ENCODE assay signal across 29 cellular contexts in genomic region chr13:46926856-46927625, GRCh38. TPM values are rescaled to one million over a fixed set of nuclear protein-coding genes. Genes with fewer than 3 reads are reported as not detected.
DNase-seq lines count a peak whose midpoint lies in the region; ATAC-seq, FAIRE-seq and TF ChIP-seq lines count a peak whose summit lies in the region.
"Had no signal": no experiment of that assay in that cellular context is flagged by ENCODE, and none has a peak within 500 bp of the region (broad histone marks: within the 10 kb centered on the region; RNA-seq: fewer than 3 reads in every experiment).

No MANE protein-coding gene starts in this region.

- peak; percentile 35 for ATAC-seq in left lung
- ATAC-seq in CD8-positive, alpha-beta T cell: no peak
- ATAC-seq in left ventricle myocardium superior: no peak
- ATAC-seq: activated T-helper 17 cell treated with anti-CD3 and anti-CD28 coated beads, Interleukin-2, amount 50 U/mL, for 72 hours; HepG2; natural killer cell had no signal

- peaks cover 4% of the 10 kb centered on the region for H3K9me3 Mint-ChIP-seq in chondrocyte (ENCODE audit: low read depth)
- no peaks in the 10 kb centered on the region for H3K9me3 Mint-ChIP-seq in CD8-positive, alpha-beta T cell
- H3K9me3 Mint-ChIP-seq: activated naive CD8-positive, alpha-beta T cell treated with anti-CD3 and anti-CD28 coated beads, Interleukin-2, amount 10 ng/mL, durations not matched to agents 7 days and 5 days; activated T-helper 17 cell treated with anti-CD3 and anti-CD28 coated beads, Interleukin-2, amount 50 U/mL, for 72 hours; memory B cell had no signal

- POLR2A ChIA-PET in CD8-positive, alpha-beta T cell (lab: Charles Lee): no interaction called here

- no peaks in the 10 kb centered on the region for H3K27me3 ChIP-seq in left lung
- H3K27me3 ChIP-seq in CD8-positive, alpha-beta T cell (ENCODE audit: insufficient read depth, low read length): no peaks in the 10 kb centered on the region
- H3K27me3 ChIP-seq: brain microvascular endothelial cell, pancreas, right lobe of liver had no signal

- H3K27me3 Mint-ChIP-seq in chondrocyte (ENCODE audit: low read depth): no peaks in the 10 kb centered on the region
- H3K27me3 Mint-ChIP-seq in CD8-positive, alpha-beta T cell (ENCODE audit: low read depth): peaks cover 4% of the 10 kb centered on the region
- H3K27me3 Mint-ChIP-seq: activated naive CD8-positive, alpha-beta T cell treated with anti-CD3 and anti-CD28 coated beads, Interleukin-2, amount 10 ng/mL, durations not matched to agents 7 days and 5 days had no signal

- no peaks in the 10 kb centered on the region for H3K36me3 Mint-ChIP-seq in chondrocyte (ENCODE audit: low read depth)
- no peaks in the 10 kb centered on the region for H3K36me3 Mint-ChIP-seq in CD8-positive, alpha-beta T cell
- H3K36me3 Mint-ChIP-seq: activated naive CD8-positive, alpha-beta T cell treated with anti-CD3 and anti-CD28 coated beads, Interleukin-2, amount 10 ng/mL, durations not matched to agents 7 days and 5 days; memory B cell; natural killer cell had no signal

- no peak for TF ChIP-seq CTCF in left lung (IDR thresholded peaks at IDR 0.05)
- TF ChIP-seq CTCF in chondrocyte (IDR thresholded peaks at IDR 0.05): no peak
- no peak for TF ChIP-seq CTCF in CD8-positive, alpha-beta T cell (IDR thresholded peaks at IDR 0.05)

- no peaks in the 10 kb centered on the region for H3K4me1 Mint-ChIP-seq in chondrocyte (ENCODE audit: low read depth)
- H3K4me1 Mint-ChIP-seq in CD8-positive, alpha-beta T cell (ENCODE audit: low read depth): no peaks in the 10 kb centered on the region
- H3K4me1 Mint-ChIP-seq: activated naive CD8-positive, alpha-beta T cell treated with anti-CD3 and anti-CD28 coated beads, Interleukin-2, amount 10 ng/mL, durations not matched to agents 7 days and 5 days; activated T-helper 17 cell treated with anti-CD3 and anti-CD28 coated beads, Interleukin-2, amount 50 U/mL, for 72 hours; endodermal cell; memory B cell; natural killer cell had no signal

- H3K4me3 ChIP-seq in left lung: no peak overlapping the region
- no peak overlapping the region for H3K4me3 ChIP-seq in CD8-positive, alpha-beta T cell (ENCODE audit: low read depth, low read length)
- H3K4me3 ChIP-seq: coronary artery, HAP-1, pancreas, right lobe of liver had no signal

- H3K9me3 ChIP-seq in left lung: no peaks in the 10 kb centered on the region
- H3K9me3 ChIP-seq in CD8-positive, alpha-beta T cell (ENCODE audit: low read length): no peaks in the 10 kb centered on the region
- H3K9me3 ChIP-seq: HAP-1, pancreas, right lobe of liver had no signal

- peak; percentile 23 for FAIRE-seq in endometrium (lab: Jason Lieb, UNC)
- FAIRE-seq: GM12892, HepG2, pancreas had no signal

- peak; percentile 11 for DNase-seq in AG08396 (ENCODE audit: low spot score)
- DNase-seq in HCEC 1CT: peak; percentile 48
- no peak for DNase-seq in left lung
- DNase-seq in chondrocyte (ENCODE audit: low spot score): no peak
- DNase-seq in CD8-positive, alpha-beta T cell: no peak
- no peak for DNase-seq in left ventricle myocardium superior
- DNase-seq in putamen (ENCODE audit: low spot score): no peak
- DNase-seq: activated naive CD8-positive, alpha-beta T cell treated with anti-CD3 and anti-CD28 coated beads, Interleukin-2, amount 10 ng/mL, durations not matched to agents 7 days and 5 days; brain microvascular endothelial cell; endodermal cell; foreskin melanocyte; GF-D8; islet precursor cell; natural killer cell; NCI-H146; NCI-H2171 treated with DMSO at 0.1 percent for 48 hours; NCI-H69; pancreas; right lobe of liver; substantia nigra had no signal

- no peaks in the 10 kb centered on the region for H3K4me1 ChIP-seq in left lung
- no peaks in the 10 kb centered on the region for H3K4me1 ChIP-seq in CD8-positive, alpha-beta T cell (ENCODE audit: insufficient read depth, low read length)
- H3K4me1 ChIP-seq: HAP-1, pancreas had no signal

- intact Hi-C loops in left lung (cut with DNase I) (no loop called here), left ventricle myocardium superior (cut with micrococcal nuclease) (no loop called here)
- intact Hi-C loops in CD8-positive, alpha-beta T cell (cut with DNase I, micrococcal nuclease): no loop called here

- CTCF ChIA-PET in CD8-positive, alpha-beta T cell (lab: Charles Lee): no interaction called here

- no peak overlapping the region for H3K27ac ChIP-seq in left lung
- H3K27ac ChIP-seq in CD8-positive, alpha-beta T cell (ENCODE audit: low read depth, low read length): no peak overlapping the region
- H3K27ac ChIP-seq: brain microvascular endothelial cell, C4-2B, coronary artery, pancreas, right lobe of liver had no signal

- H3K4me3 Mint-ChIP-seq in chondrocyte (ENCODE audit: unreplicated experiment): no peak overlapping the region
- no peak overlapping the region for H3K4me3 Mint-ChIP-seq in CD8-positive, alpha-beta T cell
- H3K4me3 Mint-ChIP-seq: activated naive CD8-positive, alpha-beta T cell treated with anti-CD3 and anti-CD28 coated beads, Interleukin-2, amount 10 ng/mL, durations not matched to agents 7 days and 5 days; activated T-helper 17 cell treated with anti-CD3 and anti-CD28 coated beads, Interleukin-2, amount 50 U/mL, for 72 hours; endodermal cell; memory B cell; natural killer cell had no signal

- H3K36me3 ChIP-seq in left lung: no peaks in the 10 kb centered on the region
- H3K36me3 ChIP-seq in CD8-positive, alpha-beta T cell (ENCODE audit: insufficient read depth, low read length): no peaks in the 10 kb centered on the region
- H3K36me3 ChIP-seq: brain microvascular endothelial cell, HAP-1, pancreas, right lobe of liver had no signal

- H3K27ac Mint-ChIP-seq in chondrocyte (ENCODE audit: unreplicated experiment): no peak overlapping the region
- H3K27ac Mint-ChIP-seq in CD8-positive, alpha-beta T cell: no peak overlapping the region
- H3K27ac Mint-ChIP-seq: activated naive CD8-positive, alpha-beta T cell treated with anti-CD3 and anti-CD28 coated beads, Interleukin-2, amount 10 ng/mL, durations not matched to agents 7 days and 5 days; activated T-helper 17 cell treated with anti-CD3 and anti-CD28 coated beads, Interleukin-2, amount 50 U/mL, for 72 hours; endodermal cell; memory B cell; natural killer cell had no signal

RNA-seq across cellular contexts. Expression of gene HTR2A, which starts 30.2 kb away (rescaled TPM):
- 1 to 10 TPM in 1 of 2 donors, under 1 TPM in 1; 0.29 to 1.8 TPM for total RNA-seq in left lung
- total RNA-seq in chondrocyte: 0.37 to 0.51 TPM in 2 of 3 replicates, not detected in the other
- total RNA-seq in CD8-positive, alpha-beta T cell: not detected
- total RNA-seq in left ventricle myocardium superior: 0.05 TPM
- total RNA-seq: activated naive CD8-positive, alpha-beta T cell treated with anti-CD3 and anti-CD28 coated beads, Interleukin-2, amount 10 ng/mL, durations not matched to agents 7 days and 5 days; activated T-helper 17 cell treated with anti-CD3 and anti-CD28 coated beads, Interleukin-2, amount 50 U/mL, for 72 hours; endodermal cell; HepG2; MCF 10A; natural killer cell had no signal

Comparison
In these comparisons a context has a peak if more than half of its experiments do, and no peak if none do; other contexts are left out.
1. DNase-seq: peak in AG08396 (single experiment) and HCEC 1CT (single experiment); none in left lung (0 of 2), chondrocyte (single experiment), CD8-positive, alpha-beta T cell (0 of 7), left ventricle myocardium superior (single experiment) and putamen (single experiment).